In the genomic region with DNA sequence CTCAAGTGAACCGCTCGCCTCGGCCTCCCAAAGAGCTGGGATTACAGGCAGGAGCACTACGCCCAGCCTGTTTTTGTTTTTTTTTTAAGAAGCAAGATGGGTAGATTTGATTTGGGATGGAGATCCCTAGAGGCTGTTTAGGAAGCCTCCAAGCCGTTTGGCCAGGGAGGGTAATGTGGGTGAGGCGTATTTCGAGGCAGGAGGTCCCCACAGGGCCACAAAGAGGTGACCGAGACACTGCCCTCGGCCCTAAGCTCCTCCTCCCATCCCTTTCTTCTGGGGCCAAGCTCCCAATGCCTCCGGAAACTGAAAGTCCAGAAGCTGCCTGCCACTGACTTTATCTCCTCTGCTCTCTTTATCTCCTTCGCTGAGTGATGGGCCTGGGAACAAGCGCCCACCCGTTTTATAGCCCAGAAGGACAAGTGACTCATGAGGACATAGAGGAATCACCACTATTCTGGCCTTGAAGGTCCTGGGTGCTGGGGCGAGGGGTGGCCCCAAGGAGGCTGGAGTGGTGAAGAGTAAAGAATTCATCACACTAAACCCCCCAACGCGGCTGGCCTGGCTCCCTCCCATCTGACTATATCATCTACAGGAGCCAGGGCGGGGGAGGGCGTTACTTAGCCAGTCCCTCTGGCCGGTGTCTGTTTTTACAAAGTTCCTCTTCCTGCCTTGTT, we compare ENCODE assay signal across 9 cellular contexts. TPM values are rescaled to one million over a fixed set of nuclear protein-coding genes. Genes with fewer than 3 reads are reported as not detected.
A peak's percentile ranks its signal among the peaks of the same experiment; 100 is the strongest.
DNase-seq lines count a peak whose midpoint lies in the region; ATAC-seq and TF ChIP-seq lines count a peak whose summit lies in the region.
"Had no signal": no experiment of that assay in that cellular context is flagged by ENCODE, and none has a peak within 500 bp of the region (broad histone marks: within the 10 kb centered on the region; RNA-seq: fewer than 3 reads in every experiment).

No MANE protein-coding gene starts in this region.

- POLR2A ChIA-PET in CD8-positive, alpha-beta memory T cell (lab: Charles Lee): interaction anchor here (1.1 kb wide), 2 partner anchors 8 to 22 kb away, joined by 3 read pairs; no protein-coding TSS in a partner anchor
- POLR2A ChIA-PET in T-cell (lab: Charles Lee): interaction anchor here in 1 of 2 donors (1.1 to 2.0 kb wide), 2 partner anchors 10 to 21 kb away, joined by 4 to 7 read pairs; no protein-coding TSS in a partner anchor

- no peaks in the 10 kb centered on the region for H3K27me3 ChIP-seq in CD8-positive, alpha-beta memory T cell (ENCODE audit: insufficient read depth, low read length, poor library complexity, severe bottlenecking)
- no peaks in the 10 kb centered on the region for H3K27me3 ChIP-seq in psoas muscle (ENCODE audit: insufficient read depth in 3 of 3, low read length in 2 of 3)

- TF ChIP-seq CTCF in fibroblast of villous mesenchyme (IDR thresholded peaks at IDR 0.05; ENCODE audit: insufficient read depth, low read depth, low read length) (no peak), psoas muscle (IDR thresholded peaks at IDR 0.05) (no peak)

- H3K27ac Mint-ChIP-seq in CD8-positive, alpha-beta memory T cell: peak overlapping the region; percentile 31 to 100 (median 97)
- H3K27ac Mint-ChIP-seq in T-cell: peak overlapping the region; percentile 93 to 95

- H3K4me3 ChIP-seq in CD8-positive, alpha-beta memory T cell (ENCODE audit: low read length): no peak overlapping the region
- no peak overlapping the region for H3K4me3 ChIP-seq in fibroblast of villous mesenchyme (ENCODE audit: low read depth, low read length)
- H3K4me3 ChIP-seq in psoas muscle: no peak overlapping the region

- peaks cover 74% of the 10 kb centered on the region for H3K4me1 ChIP-seq in CD8-positive, alpha-beta memory T cell (ENCODE audit: insufficient read depth, low read length)
- H3K4me1 ChIP-seq in psoas muscle: peaks cover 66% of the 10 kb centered on the region

- no peaks in the 10 kb centered on the region for H3K36me3 ChIP-seq in CD8-positive, alpha-beta memory T cell (ENCODE audit: insufficient read depth, low read length)
- no peaks in the 10 kb centered on the region for H3K36me3 ChIP-seq in psoas muscle (ENCODE audit: insufficient read depth in 1 of 2, low read depth in 1 of 2)

- no peaks in the 10 kb centered on the region for H3K27me3 Mint-ChIP-seq in CD8-positive, alpha-beta memory T cell
- no peaks in the 10 kb centered on the region for H3K27me3 Mint-ChIP-seq in T-cell

- 57 to 68% (median 61%) methylated on average over 19 of the region's 19 CpGs for WGBS in psoas muscle, 3 donors

- peak overlapping the region; percentile 75 for H3K27ac ChIP-seq in CD8-positive, alpha-beta memory T cell (ENCODE audit: low read depth, low read length)
- H3K27ac ChIP-seq in psoas muscle: peak overlapping the region; percentile 80

- H3K9me3 Mint-ChIP-seq in CD8-positive, alpha-beta memory T cell: no peaks in the 10 kb centered on the region
- H3K9me3 Mint-ChIP-seq in T-cell: no peaks in the 10 kb centered on the region

- intact Hi-C loops in psoas muscle (cut with DNase I): no loop called here

- CTCF ChIA-PET in CD8-positive, alpha-beta memory T cell (lab: Charles Lee): interaction anchor here (1.6 to 25.9 kb wide), 2 partner anchors 10 to 25 kb away, joined by 10 to 521 read pairs; no protein-coding TSS in a partner anchor
- CTCF ChIA-PET in T-cell (lab: Charles Lee): interaction anchor here in 1 of 2 donors (0.7 to 1.1 kb wide), 2 partner anchors 21 to 24 kb away, joined by 3 to 4 read pairs; no protein-coding TSS in a partner anchor

- H3K36me3 Mint-ChIP-seq in CD8-positive, alpha-beta memory T cell: peaks cover 0 to 29% (median 0%) of the 10 kb centered on the region in 3 donors
- H3K36me3 Mint-ChIP-seq in T-cell: peaks cover 10% of the 10 kb centered on the region

- peaks cover 70 to 95% (median 73%) of the 10 kb centered on the region in 3 donors for H3K4me1 Mint-ChIP-seq in CD8-positive, alpha-beta memory T cell
- H3K4me1 Mint-ChIP-seq in T-cell: peaks cover 50 to 90% (median 73%) of the 10 kb centered on the region in 3 donors

- ATAC-seq in T-cell (replicated peaks in 1 of 4) (no peak), psoas muscle (no peak)

- H3K9me3 ChIP-seq in CD8-positive, alpha-beta memory T cell (ENCODE audit: low read length): no peaks in the 10 kb centered on the region
- no peaks in the 10 kb centered on the region for H3K9me3 ChIP-seq in psoas muscle

- H3K4me3 Mint-ChIP-seq in CD8-positive, alpha-beta memory T cell: peak overlapping the region in 3 of 7 donors; percentile 20 to 77 (median 58)
- peak overlapping the region in 1 of 3 donors; percentile 77 for H3K4me3 Mint-ChIP-seq in T-cell

- DNase-seq in CD8-positive, alpha-beta memory T cell: no peak
- DNase-seq in T-cell (no peak), fibroblast of villous mesenchyme (ENCODE audit: low read depth) (peak; percentile 78), psoas muscle (peak; percentile 61 to 63), iPS-NIHi11 (ENCODE audit: low spot score) (no peak), NCI-H524 (lab: John Stamatoyannopoulos, UW) (no peak), hippocampal formation (lab: John Stamatoyannopoulos, UW) (no peak)
- no peak for DNase-seq in activated CD4-positive, CD25-positive, alpha-beta regulatory T cell treated with anti-CD3 and anti-CD28 coated beads, Interleukin-2, amount 50 U/mL, for 72 hours
- DNase-seq: NCI-H446 treated with DMSO at 0.1 percent for 48 hours had no signal

RNA-seq across cellular contexts. Expression of gene RALGDS, which starts 2.0 kb away (rescaled TPM):
- 10 to 100 TPM; 59.1 to 67.8 TPM for total RNA-seq in CD8-positive, alpha-beta memory T cell
- polyA plus RNA-seq in CD8-positive, alpha-beta memory T cell: 78.0 TPM
- total RNA-seq in T-cell: 100 to 1,000 TPM in 4 of 5 donors, 10 to 100 TPM in 1; 81.0 to 161 (median 137) TPM
- total RNA-seq in fibroblast of villous mesenchyme: 13.8 and 17.4 TPM in 2 replicates
- total RNA-seq in psoas muscle: 10 to 100 TPM; 13.3 to 64.6 (median 21.4) TPM
- polyA plus RNA-seq in psoas muscle: 10 to 100 TPM; 12.3 to 21.1 (median 17.2) TPM

RNA-seq across cellular contexts. Expression of gene GBGT1, which starts 40.6 kb away (rescaled TPM):
- 1 to 10 TPM; 1.8 to 2.6 TPM for total RNA-seq in CD8-positive, alpha-beta memory T cell
- polyA plus RNA-seq in CD8-positive, alpha-beta memory T cell: not detected
- 10 to 100 TPM in 2 of 5 donors, 1 to 10 TPM in 3; 1.3 to 13.3 (median 7.9) TPM for total RNA-seq in T-cell
- 4.7 and 5.8 TPM in 2 replicates for total RNA-seq in fibroblast of villous mesenchyme
- 1 to 10 TPM; 2.0 to 4.4 (median 3.3) TPM for total RNA-seq in psoas muscle
- 1 to 10 TPM; 1.6 to 2.9 (median 2.7) TPM for polyA plus RNA-seq in psoas muscle

Comparison
In these comparisons a context has a peak if more than half of its experiments do, and no peak if none do; other contexts are left out.
1. DNase-seq: peak in fibroblast of villous mesenchyme (single experiment) and psoas muscle (2 of 2); none in CD8-positive, alpha-beta memory T cell (0 of 5), T-cell (0 of 34), activated CD4-positive, CD25-positive, alpha-beta regulatory T cell treated with anti-CD3 and anti-CD28 coated beads, Interleukin-2, amount 50 U/mL, for 72 hours (single experiment), iPS-NIHi11 (single experiment), NCI-H524 (0 of 2) and hippocampal formation (0 of 2).